Comparison of ENCODE assay signal across 8 cellular contexts in genomic region chr9:96612105-96612965, GRCh38. TPM values are rescaled to one million over a fixed set of nuclear protein-coding genes. Genes with fewer than 3 reads are reported as not detected.
DNase-seq lines count a peak whose midpoint lies in the region; ATAC-seq lines count a peak whose summit lies in the region.

No MANE protein-coding gene starts in this region.

- peak; percentile 13 for DNase-seq in HPDE6-E6E7 (ENCODE audit: extremely low spot score)
- peak; percentile 13 for DNase-seq in T1000 (lab: John Stamatoyannopoulos, UW)
- peak; percentile 67 for DNase-seq in Right ventricle myocardium superior
- DNase-seq in stimulated activated CD4-positive, alpha-beta T cell treated with anti-CD3 and anti-CD28 coated beads, Interleukin-4, amount 100 ng/mL, for 24 hours, result no peak
- no peak for DNase-seq in stimulated activated CD4-positive, alpha-beta T cell treated with anti-CD3 and anti-CD28 coated beads, Interleukin-1b, Interleukin-23, amount 100 ng/mL, for 48 hours
- no peak for DNase-seq in SIG-M5 (lab: John Stamatoyannopoulos, UW)

- no peaks in the 10 kb centered on the region for H3K36me3 ChIP-seq in rectal smooth muscle tissue (ENCODE audit: control insufficient read depth, insufficient read depth, low read length)

- ATAC-seq in Right ventricle myocardium superior (ENCODE audit: poor library complexity), result peak; percentile 92
- ATAC-seq in GM21447 (IDR thresholded peaks at IDR 0.05; ENCODE audit: unreplicated experiment), result no peak

- H3K27me3 ChIP-seq in rectal smooth muscle tissue (ENCODE audit: control insufficient read depth, insufficient read depth, low read length), result no peaks in the 10 kb centered on the region

- H3K27ac ChIP-seq in rectal smooth muscle tissue (ENCODE audit: low read depth, low read length), result peak overlapping the region; percentile 66

- intact Hi-C loops in Right ventricle myocardium superior (cut with DNase I), result loop anchor here (10.0 kb wide), 1 partner anchor 48 kb away; no protein-coding TSS in a partner anchor

- H3K9ac ChIP-seq in rectal smooth muscle tissue (ENCODE audit: low read length), result no peak overlapping the region

- H3K4me1 ChIP-seq in rectal smooth muscle tissue (ENCODE audit: control insufficient read depth, insufficient read depth, low read length), result peaks cover 5% of the 10 kb centered on the region

- no peak overlapping the region for H3K4me3 ChIP-seq in rectal smooth muscle tissue (ENCODE audit: low read length)

RNA-seq across cellular contexts. Expression of gene CDC14B, which starts 7.3 kb away (rescaled TPM):
- 15.1 TPM for total RNA-seq in Right ventricle myocardium superior

RNA-seq across cellular contexts. Expression of gene PRXL2C, which starts 42.8 kb away (rescaled TPM):
- total RNA-seq in Right ventricle myocardium superior, result 28.3 TPM

Comparison
In these comparisons a context has a peak if more than half of its experiments do, and no peak if none do; other contexts are left out.
1. DNase-seq: peak in HPDE6-E6E7 (single experiment), T1000 (single experiment) and Right ventricle myocardium superior (single experiment); none in stimulated activated CD4-positive, alpha-beta T cell treated with anti-CD3 and anti-CD28 coated beads, Interleukin-4, amount 100 ng/mL, for 24 hours (single experiment), stimulated activated CD4-positive, alpha-beta T cell treated with anti-CD3 and anti-CD28 coated beads, Interleukin-1b, Interleukin-23, amount 100 ng/mL, for 48 hours (single experiment) and SIG-M5 (single experiment).